21 cellular contexts compared by ENCODE assay signal in the genomic region with DNA sequence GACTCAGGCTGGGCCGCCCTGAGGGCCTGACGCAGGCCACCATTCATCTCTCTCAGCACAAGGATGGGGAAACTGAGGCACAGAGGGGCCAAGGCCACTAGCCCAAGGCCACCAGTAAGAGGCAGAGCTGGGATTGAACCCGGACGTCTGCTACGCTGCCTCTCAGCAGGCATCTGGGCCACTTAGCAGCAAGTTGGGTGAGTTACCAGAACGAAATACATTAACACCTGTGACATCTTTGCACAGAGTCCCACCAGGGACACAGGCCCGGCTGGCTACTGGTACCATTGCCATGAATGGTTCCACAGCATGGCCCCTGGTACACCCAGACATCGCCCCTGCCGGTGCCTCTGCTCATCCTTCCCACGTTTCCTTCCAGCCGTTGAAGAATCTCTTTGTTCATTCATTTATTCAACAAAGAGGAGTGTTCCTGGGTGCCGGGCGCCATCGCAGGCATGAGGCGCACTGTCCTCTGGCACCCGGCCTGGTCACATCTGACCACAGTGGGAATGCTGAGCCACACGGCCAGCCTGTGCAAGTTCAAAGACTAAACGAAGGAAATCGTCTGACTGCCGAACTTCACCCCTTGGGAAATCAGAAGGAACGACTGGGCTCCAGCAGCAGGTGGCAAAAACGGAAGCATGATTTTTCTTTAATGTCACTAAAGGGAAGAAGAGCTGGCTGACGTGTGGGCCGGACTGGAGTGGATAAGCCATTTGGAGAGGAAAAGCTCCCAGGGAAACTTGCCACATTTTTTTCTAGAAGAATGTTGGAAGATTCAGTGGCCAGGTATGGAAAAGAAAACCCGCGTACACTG. TPM values are rescaled to one million over a fixed set of nuclear protein-coding genes. Genes with fewer than 3 reads are reported as not detected.
DNase-seq lines count a peak whose midpoint lies in the region; ATAC-seq lines count a peak whose summit lies in the region.
"Had no signal": no experiment of that assay in that cellular context is flagged by ENCODE, and none has a peak within 500 bp of the region (broad histone marks: within the 10 kb centered on the region; RNA-seq: fewer than 3 reads in every experiment).

No MANE protein-coding gene starts in this region.

- H3K9me3 ChIP-seq in BLaER1 (peaks cover 7% of the 10 kb centered on the region; the same call in 1 of the 2 replicates), right cardiac atrium (ENCODE audit: control insufficient read depth, low read length) (no peaks in the 10 kb centered on the region)
- H3K9me3 ChIP-seq: colonic mucosa, Peyer's patch had no signal

- no peak overlapping the region for H3K4me3 ChIP-seq in BLaER1
- H3K4me3 ChIP-seq in right cardiac atrium (ENCODE audit: low read length) = no peak overlapping the region
- H3K4me3 ChIP-seq: colonic mucosa, Peyer's patch had no signal

- no peaks in the 10 kb centered on the region; the same call in 1 of the 2 replicates for H3K27me3 ChIP-seq in BLaER1
- H3K27me3 ChIP-seq in right cardiac atrium (ENCODE audit: control insufficient read depth, insufficient read depth) = no peaks in the 10 kb centered on the region
- H3K27me3 ChIP-seq: colonic mucosa, Peyer's patch had no signal

- no peaks in the 10 kb centered on the region for H3K36me3 ChIP-seq in BLaER1
- H3K36me3 ChIP-seq: colonic mucosa, Peyer's patch had no signal

- peak overlapping the region; percentile 32 for H3K27ac ChIP-seq in BLaER1
- H3K27ac ChIP-seq in angular gyrus (ENCODE audit: low read depth, low read length) = peak overlapping the region; percentile 72
- H3K27ac ChIP-seq in right cardiac atrium (ENCODE audit: low read length) = no peak overlapping the region
- H3K27ac ChIP-seq: colonic mucosa, HL-60, Peyer's patch had no signal

- DNase-seq in right cardiac atrium (peak; percentile 9 to 33 (median 22)), posterior vena cava (ENCODE audit: low spot score) (peak; percentile 82), NCI-H774 (lab: John Stamatoyannopoulos, UW) (no peak), A172 (ENCODE audit: low spot score) (no peak), NCI-H345 treated with DMSO at 0.1 percent for 48 hours (lab: John Stamatoyannopoulos, UW; ENCODE audit: unreplicated experiment) (no peak)
- DNase-seq: activated B cell treated with CpG ODN at 0.5 μM for 24 hours; activated CD4-positive, alpha-beta T cell treated with anti-CD3 and anti-CD28 coated beads, Interleukin-2, amount 50 U/mL, for 48 hours; activated CD8-positive, alpha-beta memory T cell treated with anti-CD3 and anti-CD28 coated beads, Interleukin-2, amount 50 U/mL, for 48 hours; CD4-positive, CD25-positive, alpha-beta regulatory T cell; colonic mucosa; left colon; NCI-H1105; NCI-H524; Peyer's patch; stimulated activated CD4-positive, alpha-beta T cell treated with anti-CD3 and anti-CD28 coated beads, Interleukin-15, amount 100 ng/mL, for 24 hours; stimulated activated CD8-positive, alpha-beta memory T cell treated with anti-CD3 and anti-CD28 coated beads, Interleukin-4, amount 100 ng/mL, for 48 hours; T1000 had no signal

- no peaks in the 10 kb centered on the region for H4K20me1 ChIP-seq in BLaER1

- intact Hi-C loops in right cardiac atrium (cut with DNase I) = no loop called here
- intact Hi-C loops in posterior vena cava (cut with DNase I) = no loop called here

- peak overlapping the region; percentile 81 for H3K4me2 ChIP-seq in BLaER1

- peaks cover 61% of the 10 kb centered on the region for H3K4me1 ChIP-seq in BLaER1
- no peaks in the 10 kb centered on the region for H3K4me1 ChIP-seq in right cardiac atrium (ENCODE audit: control insufficient read depth, insufficient read depth, low read length)
- H3K4me1 ChIP-seq: colonic mucosa, Peyer's patch had no signal

- H3K9ac ChIP-seq in BLaER1 = 0 out of 2 replicates have a peak overlapping the region, but pooled peaks have one; percentile 7

- WGBS in right cardiac atrium = 68% methylated on average over 26 of the region's 26 CpGs

- ATAC-seq in right cardiac atrium = no peak
- ATAC-seq in GM21619 (IDR thresholded peaks at IDR 0.05; ENCODE audit: unreplicated experiment) = no peak
- ATAC-seq: left colon had no signal

RNA-seq across cellular contexts. Expression of gene ZNF469, which starts 7.3 kb away (rescaled TPM):
- total RNA-seq in right cardiac atrium = 1 to 10 TPM; 1.3 to 1.9 (median 1.8) TPM
- 0.84 TPM for polyA plus RNA-seq in right cardiac atrium
- 1 to 10 TPM; 2.9 to 6.2 TPM for total RNA-seq in posterior vena cava
- total RNA-seq in A172 (2014; rRNA removed; shearing (Covaris generic)) = 0.55 and 0.91 TPM in 2 replicates

Comparison
In these comparisons a context has a peak if more than half of its experiments do, and no peak if none do; other contexts are left out.
1. DNase-seq: peak in right cardiac atrium (3 of 3) and posterior vena cava (single experiment); none in NCI-H774 (single experiment), A172 (single experiment) and NCI-H345 treated with DMSO at 0.1 percent for 48 hours (single experiment).